23 cellular contexts compared by ENCODE assay signal in the genomic region with DNA sequence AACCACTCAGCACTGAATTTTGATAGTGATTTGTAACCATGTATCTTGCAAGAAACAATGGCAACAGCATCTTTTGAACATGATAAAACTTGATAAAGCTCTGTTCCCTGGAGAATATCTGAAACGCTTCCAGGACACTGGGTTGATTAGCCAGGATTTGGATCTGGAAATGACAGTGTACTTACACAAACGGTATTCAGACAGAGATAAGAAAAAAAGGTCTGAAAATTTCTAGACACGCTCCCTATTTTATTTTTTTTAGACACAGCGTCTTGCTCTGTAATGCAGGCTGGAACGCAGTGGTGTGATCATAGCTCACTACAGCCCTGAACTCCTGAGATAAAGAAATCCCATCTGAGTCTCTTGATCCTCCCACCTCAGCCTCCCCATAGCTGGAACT.
DNase-seq lines count a peak whose midpoint lies in the region; ATAC-seq, FAIRE-seq and TF ChIP-seq lines count a peak whose summit lies in the region.
"Had no signal": no experiment of that assay in that cellular context is flagged by ENCODE, and none has a peak within 500 bp of the region (broad histone marks: within the 10 kb centered on the region; RNA-seq: fewer than 3 reads in every experiment).

No MANE protein-coding gene starts in this region.

- H3K4me3 ChIP-seq in K562 (no peak overlapping the region), fibroblast of the aortic adventitia (ENCODE audit: low read depth, low read length) (no peak overlapping the region), smooth muscle cell (no peak overlapping the region)
- H3K4me3 ChIP-seq in CD8-positive, alpha-beta T cell (ENCODE audit: low read depth, low read length), result no peak overlapping the region
- H3K4me3 ChIP-seq: A549, GM12878, GM23248, HAP-1, SJCRH30 had no signal

- POLR2A ChIA-PET in K562 (lab: Yijun Ruan, JAX), result interaction anchor here (0.6 kb wide), 1 partner anchor 63 kb away, joined by 5 read pairs; no protein-coding TSS in a partner anchor
- POLR2A ChIA-PET in CD8-positive, alpha-beta T cell (lab: Charles Lee), result interaction anchor here (1.2 kb wide), 1 partner anchor 11 kb away, joined by 4 read pairs; no protein-coding TSS in a partner anchor

- TF ChIP-seq EP300 in K562 (IDR thresholded peaks at IDR 0.05; ENCODE audit: low read length), result no peak; the same call in 1 of the 2 replicates

- ATAC-seq in K562 (peak; percentile 80), GM21360 (IDR thresholded peaks at IDR 0.05; ENCODE audit: unreplicated experiment) (no peak)
- no peak for ATAC-seq in CD8-positive, alpha-beta T cell
- ATAC-seq: A549, GM12878, HepG2 had no signal

- BruUV-seq in K562 (replicated peaks; lab: Mats Ljungman, UMichigan), result no TSS peak

- H3K9me3 ChIP-seq in KOPT-K1 (ENCODE audit: insufficient read depth, low read length, poor library complexity, severe bottlenecking) (no peaks in the 10 kb centered on the region), K562 (replicated peaks; ENCODE audit: control insufficient read depth, insufficient read depth, low read depth, low read length) (no peaks in the 10 kb centered on the region), smooth muscle cell (replicated peaks; ENCODE audit: low read depth) (no peaks in the 10 kb centered on the region)
- no peaks in the 10 kb centered on the region for H3K9me3 ChIP-seq in CD8-positive, alpha-beta T cell (ENCODE audit: low read length)
- H3K9me3 ChIP-seq: A549, HAP-1, SJCRH30 had no signal

- peak; percentile 86 for FAIRE-seq in K562 (lab: Jason Lieb, UNC)
- FAIRE-seq: A549, GM12878, HepG2, RCC 7860 had no signal

- no peak for TF ChIP-seq CTCF in K562 (IDR thresholded peaks at IDR 0.05 in 2 of 3, conservative IDR thresholded peaks at IDR 0.05 in 1 of 3; ENCODE audit: insufficient read depth in 2 of 3, low read depth in 1 of 3, low read length in 3 of 3)
- no peak for TF ChIP-seq CTCF in fibroblast of the aortic adventitia (IDR thresholded peaks at IDR 0.05; ENCODE audit: insufficient read depth, low read length)
- TF ChIP-seq CTCF in smooth muscle cell (IDR thresholded peaks at IDR 0.05; ENCODE audit: borderline replicate concordance, insufficient read depth, poor library complexity, severe bottlenecking), result no peak
- TF ChIP-seq CTCF in CD8-positive, alpha-beta T cell (IDR thresholded peaks at IDR 0.05), result no peak

- H3K79me2 ChIP-seq in K562 (ENCODE audit: control insufficient read depth, insufficient read depth, low read length) (peaks cover 69% of the 10 kb centered on the region), smooth muscle cell (ENCODE audit: low read depth) (peaks cover 42% of the 10 kb centered on the region)

- H2AFZ ChIP-seq in K562 (ENCODE audit: low read depth, low read length) (no peak overlapping the region), smooth muscle cell (ENCODE audit: low read depth) (no peak overlapping the region)
- H2AFZ ChIP-seq: GM23248 had no signal

- H3K4me1 Mint-ChIP-seq in CD8-positive, alpha-beta T cell (ENCODE audit: low read depth), result peaks cover 11% of the 10 kb centered on the region
- H3K4me1 Mint-ChIP-seq: B cell had no signal

- intact Hi-C loops in K562 (cut with micrococcal nuclease), result loop anchor here (2.0 kb wide), 1 partner anchor 40 kb away; no protein-coding TSS in a partner anchor
- intact Hi-C loops in CD8-positive, alpha-beta T cell (cut with DNase I, micrococcal nuclease), result no loop called here

- peaks cover 4% of the 10 kb centered on the region for H3F3A ChIP-seq in smooth muscle cell (ENCODE audit: low read depth)

- H3K9me1 ChIP-seq in K562 (ENCODE audit: control insufficient read depth, insufficient read depth, low read length), result no peaks in the 10 kb centered on the region

- H3K9ac ChIP-seq in K562 (ENCODE audit: insufficient read depth in 1 of 2, low read depth in 2 of 2, low read length in 2 of 2) (peak overlapping the region in 1 of 2 experiments; percentile 44; a peak in 1 of 4 replicates), smooth muscle cell (ENCODE audit: low read depth) (no peak overlapping the region)
- H3K9ac ChIP-seq: GM23248 had no signal

- H3K4me2 ChIP-seq in K562 (ENCODE audit: insufficient read depth, low read length) (peak overlapping the region; percentile 3; the same call in 1 of the 2 replicates), smooth muscle cell (peak overlapping the region; percentile 28)
- H3K4me2 ChIP-seq: A549 had no signal

- TF ChIP-seq RAD21 in K562 (CRISPR knock-in tag; conservative IDR thresholded peaks at IDR 0.05 in 1 of 2, IDR thresholded peaks at IDR 0.05 in 1 of 2), result no peak

- H3K36me3 Mint-ChIP-seq in CD8-positive, alpha-beta T cell, result peaks cover 35% of the 10 kb centered on the region

- no peaks in the 10 kb centered on the region for H4K20me1 ChIP-seq in K562 (replicated peaks; ENCODE audit: control insufficient read depth, insufficient read depth, low read length)
- peaks cover 69% of the 10 kb centered on the region for H4K20me1 ChIP-seq in smooth muscle cell (ENCODE audit: low read depth)

- no peak for TF ChIP-seq POLR2A in K562 (conservative IDR thresholded peaks at IDR 0.05)

- no peak overlapping the region for H3K27ac Mint-ChIP-seq in CD8-positive, alpha-beta T cell
- H3K27ac Mint-ChIP-seq: B cell had no signal

- H3K27me3 ChIP-seq in K562 (ENCODE audit: control insufficient read depth in 2 of 2, insufficient read depth in 2 of 2, low read length in 2 of 2) (no peaks in the 10 kb centered on the region), smooth muscle cell (ENCODE audit: low read depth) (no peaks in the 10 kb centered on the region)
- H3K27me3 ChIP-seq in CD8-positive, alpha-beta T cell (ENCODE audit: insufficient read depth, low read length), result no peaks in the 10 kb centered on the region
- H3K27me3 ChIP-seq: SJCRH30 had no signal

- no peaks in the 10 kb centered on the region for H3K27me3 Mint-ChIP-seq in CD8-positive, alpha-beta T cell (ENCODE audit: low read depth)

- in situ Hi-C loops in K562 (cut with MboI), result no loop called here

- 2% methylated on average over 5 of the region's 5 CpGs for WGBS in K562 (ENCODE audit: insufficient coverage, low coverage, missing lambda C conversion rate)
- WGBS in smooth muscle cell (ENCODE audit: low lambda C conversion rate), result 37% methylated on average over 5 of the region's 5 CpGs

- H3K4me1 ChIP-seq in K562 (replicated peaks in 1 of 2; ENCODE audit: control insufficient read depth in 2 of 2, insufficient read depth in 2 of 2, low read length in 2 of 2) (peaks cover 4 to 26% of the 10 kb centered on the region in 2 experiments; a peak in 4 of 5 replicates), smooth muscle cell (ENCODE audit: low read depth) (peaks cover 12% of the 10 kb centered on the region)
- H3K4me1 ChIP-seq in CD8-positive, alpha-beta T cell (ENCODE audit: insufficient read depth, low read length), result no peaks in the 10 kb centered on the region

- peak in 1 of 4 experiments; percentile 61 for DNase-seq in K562 (ENCODE audit: extremely low read depth in 1 of 4, low spot score in 3 of 4)
- peak; percentile 98 for DNase-seq in fibroblast of the aortic adventitia (ENCODE audit: low read depth)
- no peak for DNase-seq in smooth muscle cell (lab: John Stamatoyannopoulos, UW; ENCODE audit: unreplicated experiment)
- no peak for DNase-seq in CD8-positive, alpha-beta T cell
- no peak for DNase-seq in NOMO-1 treated with DMSO at 0.1 percent for 48 hours (lab: John Stamatoyannopoulos, UW; ENCODE audit: unreplicated experiment)
- DNase-seq: DMS79 treated with DMSO at 0.1 percent for 48 hours, GM23248, KBM-7, NCI-H1092, NCI-H1436, NCI-H187 treated with DMSO at 0.1 percent for 48 hours, NCI-H524 treated with DMSO at 0.1 percent for 48 hours, NCI-H82, SJCRH30 had no signal

- H3K36me3 ChIP-seq in KOPT-K1 (ENCODE audit: insufficient read depth, low read length) (peaks cover 47% of the 10 kb centered on the region), K562 (ENCODE audit: control insufficient read depth, insufficient read depth, low read length) (peaks cover 33% of the 10 kb centered on the region), smooth muscle cell (ENCODE audit: low read depth) (no peaks in the 10 kb centered on the region)
- H3K36me3 ChIP-seq in CD8-positive, alpha-beta T cell (ENCODE audit: insufficient read depth, low read length), result no peaks in the 10 kb centered on the region
- H3K36me3 ChIP-seq: HAP-1 had no signal

- H3K27ac ChIP-seq in KOPT-K1 (ENCODE audit: low read depth, low read length, poor library complexity, severe bottlenecking), result peak overlapping the region; percentile 67
- H3K27ac ChIP-seq in K562 (ENCODE audit: extremely low read depth, low read depth, low read length), result peak overlapping the region; percentile 56; the same call in 2 of the 3 replicates
- H3K27ac ChIP-seq in smooth muscle cell (ENCODE audit: low read depth), result no peak overlapping the region
- H3K27ac ChIP-seq in CD8-positive, alpha-beta T cell (ENCODE audit: low read depth, low read length), result no peak overlapping the region
- H3K27ac ChIP-seq: A549, GM23248, HL-60, SJCRH30 had no signal

- CTCF ChIA-PET in K562 (lab: Yijun Ruan, JAX; ENCODE audit: low intra/inter-chr PET ratio), result no interaction called here
- CTCF ChIA-PET in CD8-positive, alpha-beta T cell (lab: Charles Lee), result no interaction called here

- no peak overlapping the region for H3K4me3 Mint-ChIP-seq in CD8-positive, alpha-beta T cell
- H3K4me3 Mint-ChIP-seq: B cell had no signal

- H3K9me3 Mint-ChIP-seq in CD8-positive, alpha-beta T cell, result no peaks in the 10 kb centered on the region

TF ChIP-seq in K562, 482 proteins besides CTCF, POLR2A, EP300 and RAD21 (continues in another document):
- TF ChIP-seq FOXM1 (IDR thresholded peaks at IDR 0.05; ENCODE audit: low read depth) (no peak), FOXM1 (CRISPR knock-in tag; IDR thresholded peaks at IDR 0.05; ENCODE audit: low read depth) (no peak), TOE1 (IDR thresholded peaks at IDR 0.05; ENCODE audit: borderline replicate concordance) (no peak), TOE1 (CRISPR knock-in tag; IDR thresholded peaks at IDR 0.05; ENCODE audit: borderline replicate concordance, low read depth) (no peak), RBM14 (IDR thresholded peaks at IDR 0.05; ENCODE audit: borderline replicate concordance, insufficient read depth, low read depth, low read length) (no peak), POLR3G (IDR thresholded peaks at IDR 0.05; ENCODE audit: extremely low read depth, insufficient read length, insufficient replicate concordance) (no peak), U2AF1 (optimal IDR thresholded peaks at IDR 0.05; ENCODE audit: low read depth, low read length) (no peak), ZNF146 (CRISPR knock-in tag; IDR thresholded peaks at IDR 0.05; ENCODE audit: unreplicated experiment) (no peak), NCOA6 (IDR thresholded peaks at IDR 0.05) (no peak), TAL1 (IDR thresholded peaks at IDR 0.05) (peak; percentile 15; the same call in 1 of the 2 replicates), SAFB (IDR thresholded peaks at IDR 0.05; ENCODE audit: borderline replicate concordance, low read depth, low read length) (no peak), ZNF644 (tag; IDR thresholded peaks at IDR 0.05; ENCODE audit: low read depth) (no peak), CREBBP (IDR thresholded peaks at IDR 0.05; ENCODE audit: low read depth, low read length) (no peak), ZNF274 (IDR thresholded peaks at IDR 0.05; ENCODE audit: borderline replicate concordance, low read depth, low read length) (no peak), ASH1L (IDR thresholded peaks at IDR 0.05; ENCODE audit: borderline replicate concordance, low read depth, partially characterized antibody) (no peak)

Comparison
In these comparisons a context has a peak if more than half of its experiments do, and no peak if none do; other contexts are left out.
1. H3K27ac ChIP-seq: peak in KOPT-K1 (single experiment) and K562 (single experiment); none in smooth muscle cell (single experiment) and CD8-positive, alpha-beta T cell (single experiment).